In the genomic region with DNA sequence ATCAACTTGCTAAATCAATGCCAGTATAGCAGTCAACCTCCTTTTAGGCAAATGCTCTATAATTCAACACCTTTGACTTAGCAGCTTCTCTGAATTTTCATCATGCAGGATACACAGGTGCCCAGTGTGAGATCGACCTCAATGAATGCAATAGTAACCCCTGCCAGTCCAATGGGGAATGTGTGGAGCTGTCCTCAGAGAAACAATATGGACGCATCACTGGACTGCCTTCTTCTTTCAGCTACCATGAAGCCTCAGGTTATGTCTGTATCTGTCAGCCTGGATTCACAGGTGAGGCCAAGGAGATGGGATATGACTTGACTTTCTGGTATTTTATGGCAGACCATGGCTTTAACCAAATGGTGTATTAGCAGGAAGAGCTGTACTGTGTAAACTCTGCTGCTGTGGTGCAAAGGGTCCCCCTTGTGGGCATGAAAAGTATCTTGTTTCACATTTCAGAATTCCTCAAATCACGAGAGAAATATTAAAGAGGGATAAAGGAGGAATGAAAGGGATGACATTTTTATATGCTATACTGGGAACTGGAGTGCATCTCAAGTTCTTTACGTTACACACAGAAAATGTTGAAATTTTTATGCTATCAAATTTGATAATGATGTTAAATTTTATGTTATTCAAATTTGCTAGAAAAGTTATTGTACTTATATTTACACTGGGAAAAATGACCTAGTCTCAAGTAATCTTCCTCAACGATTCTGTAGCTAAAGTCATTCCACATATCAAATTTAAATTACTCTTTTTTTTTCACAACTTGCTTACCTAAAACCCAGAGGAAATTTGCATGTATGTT, we compare ENCODE assay signal across 8 cellular contexts.
DNase-seq lines count a peak whose midpoint lies in the region; ATAC-seq and TF ChIP-seq lines count a peak whose summit lies in the region.

No MANE protein-coding gene starts in this region.

- H3K27ac Mint-ChIP-seq in progenitor cell of endocrine pancreas: no peak overlapping the region

- H3K4me3 Mint-ChIP-seq in progenitor cell of endocrine pancreas (ENCODE audit: low read depth): no peak overlapping the region

- POLR2A ChIA-PET in AG04450 (lab: Yijun Ruan, JAX): no interaction called here

- H3K36me3 Mint-ChIP-seq in progenitor cell of endocrine pancreas (ENCODE audit: insufficient read depth): no peaks in the 10 kb centered on the region

- ATAC-seq in HG02759 (IDR thresholded peaks at IDR 0.05; ENCODE audit: unreplicated experiment): peak; percentile 78
- ATAC-seq in GM18870 (IDR thresholded peaks at IDR 0.05; ENCODE audit: unreplicated experiment): no peak

- DNase-seq in AG04450 (ENCODE audit: low read depth, low spot score) (no peak), GM12864 (ENCODE audit: low read depth) (no peak), NCI-H2029 treated with DMSO at 0.1 percent for 48 hours (lab: John Stamatoyannopoulos, UW) (peak; percentile 14), WERI-Rb-1 (peak; percentile 69), germinal center (ENCODE audit: low spot score) (peak; percentile 5), progenitor cell of endocrine pancreas (ENCODE audit: low spot score, unreplicated experiment) (no peak)

- CTCF ChIA-PET in AG04450 (lab: Charles Lee): interaction anchor here (0.6 to 4.1 kb wide), 9 partner anchors 9 to 177 kb away, joined by 3 to 40 read pairs (median 3); no protein-coding TSS in a partner anchor

- H3K27me3 Mint-ChIP-seq in progenitor cell of endocrine pancreas: no peaks in the 10 kb centered on the region

- TF ChIP-seq CTCF in AG04450 (IDR thresholded peaks at IDR 0.05; ENCODE audit: low read depth, low read length) (peak; percentile 73), GM12864 (IDR thresholded peaks at IDR 0.05; ENCODE audit: low read depth, low read length, missing control alignments) (peak; percentile 59), WERI-Rb-1 (IDR thresholded peaks at IDR 0.05; ENCODE audit: low read depth, low read length) (peak; percentile 90), progenitor cell of endocrine pancreas (IDR thresholded peaks at IDR 0.05; ENCODE audit: unreplicated experiment) (peak; percentile 73)

- H3K9me3 ChIP-seq in AG04450 (ENCODE audit: control insufficient read depth, insufficient read depth, low read length): peaks cover 7% of the 10 kb centered on the region; the same call in 1 of the 2 replicates
- no peaks in the 10 kb centered on the region for H3K9me3 ChIP-seq in WERI-Rb-1 (ENCODE audit: severe bottlenecking)

- no peaks in the 10 kb centered on the region for H3K36me3 ChIP-seq in WERI-Rb-1

- H3K27me3 ChIP-seq in AG04450 (ENCODE audit: control insufficient read depth, insufficient read depth, low read length) (no peaks in the 10 kb centered on the region), WERI-Rb-1 (ENCODE audit: insufficient read depth, low read depth, severe bottlenecking) (no peaks in the 10 kb centered on the region)

- H3K4me3 ChIP-seq in AG04450 (ENCODE audit: low read depth, low read length) (no peak overlapping the region), GM12864 (ENCODE audit: low read depth, low read length) (no peak overlapping the region), WERI-Rb-1 (ENCODE audit: low read depth, low read length) (no peak overlapping the region)

- no peaks in the 10 kb centered on the region for H3K9me3 Mint-ChIP-seq in progenitor cell of endocrine pancreas (ENCODE audit: low read depth)

- no peak overlapping the region for H3K27ac ChIP-seq in AG04450 (ENCODE audit: low read depth, low read length)
- no peak overlapping the region for H3K27ac ChIP-seq in WERI-Rb-1

- no peaks in the 10 kb centered on the region for H3K4me1 Mint-ChIP-seq in progenitor cell of endocrine pancreas (ENCODE audit: low read depth)

Comparison
In these comparisons a context has a peak if more than half of its experiments do, and no peak if none do; other contexts are left out.
1. DNase-seq: peak in NCI-H2029 treated with DMSO at 0.1 percent for 48 hours (single experiment), WERI-Rb-1 (single experiment) and germinal center (single experiment); none in AG04450 (single experiment), GM12864 (single experiment) and progenitor cell of endocrine pancreas (single experiment).
2. Peak in every context shown above with its lines, with median percentiles within 50 percentile points of each other: CTCF ChIP-seq.